ENCODE assay signal across 11 cellular contexts in genomic region chr19:43782689-43783231, GRCh38. TPM values are rescaled to one million over a fixed set of nuclear protein-coding genes. Genes with fewer than 3 reads are reported as not detected.
DNase-seq lines count a peak whose midpoint lies in the region; ATAC-seq, FAIRE-seq and TF ChIP-seq lines count a peak whose summit lies in the region.
"Had no signal": no experiment of that assay in that cellular context is flagged by ENCODE, and none has a peak within 500 bp of the region (broad histone marks: within the 10 kb centered on the region; RNA-seq: fewer than 3 reads in every experiment).

No MANE protein-coding gene starts in this region.

- in situ Hi-C loops in brain microvascular endothelial cell (cut with HindIII; ENCODE audit: low pct_ligation_motif_present, low sequenced_read_pairs) = no loop called here

- peak overlapping the region; percentile 59 for H3K4me2 ChIP-seq in keratinocyte (ENCODE audit: control insufficient read depth, extremely low read depth, insufficient read depth, low read depth, low read length)

- no peaks in the 10 kb centered on the region for H3K9me3 Mint-ChIP-seq in CD8-positive, alpha-beta memory T cell
- H3K9me3 Mint-ChIP-seq in activated B cell treated with CpG ODN at 0.5 μM for 24 hours = no peaks in the 10 kb centered on the region
- H3K9me3 Mint-ChIP-seq: endodermal cell had no signal

- H3K27ac Mint-ChIP-seq in CD8-positive, alpha-beta memory T cell = peak overlapping the region in 7 of 8 donors; percentile 19 to 94 (median 72)
- peak overlapping the region; percentile 94 for H3K27ac Mint-ChIP-seq in activated B cell treated with CpG ODN at 0.5 μM for 24 hours
- H3K27ac Mint-ChIP-seq: endodermal cell had no signal

- intact Hi-C loops in activated B cell treated with CpG ODN at 0.5 μM for 24 hours (cut with micrococcal nuclease) = loop anchor here (5.0 to 10.0 kb wide), 4 partner anchors 188 to 338 kb away; partner anchors contain the start of genes IRGQ, ZNF575 and ZNF576

- H3K9me1 ChIP-seq in keratinocyte (ENCODE audit: control insufficient read depth, extremely low read depth, insufficient read depth, low read length) = no peaks in the 10 kb centered on the region

- peaks cover 0 to 3% of the 10 kb centered on the region in 2 donors for H3K27me3 Mint-ChIP-seq in CD8-positive, alpha-beta memory T cell
- no peaks in the 10 kb centered on the region for H3K27me3 Mint-ChIP-seq in activated B cell treated with CpG ODN at 0.5 μM for 24 hours

- H4K20me1 ChIP-seq in keratinocyte (ENCODE audit: control insufficient read depth, extremely low read depth, insufficient read depth, low read length) = no peaks in the 10 kb centered on the region

- dilution Hi-C loops in keratinocyte (cut with MboI; ENCODE audit: extremely low pct_ligation_motif_present, low sequenced_read_pairs) = no loop called here

- H3K9ac ChIP-seq in keratinocyte (ENCODE audit: control insufficient read depth, extremely low read depth, insufficient read depth, low read length) = peak overlapping the region; percentile 54

- H3K4me3 ChIP-seq in CD8-positive, alpha-beta memory T cell (ENCODE audit: low read length) = no peak overlapping the region
- H3K4me3 ChIP-seq in HEK293 (ENCODE audit: low read depth, low read length) (no peak overlapping the region), keratinocyte (ENCODE audit: control insufficient read depth in 2 of 3, extremely low read depth in 1 of 3, insufficient read depth in 2 of 3, low read depth in 1 of 3, low read length in 3 of 3) (peak overlapping the region in 1 of 3 experiments; percentile 23), MG63 (no peak overlapping the region), brain microvascular endothelial cell (ENCODE audit: low read depth, low read length) (no peak overlapping the region)

- POLR2A ChIA-PET in CD8-positive, alpha-beta memory T cell (lab: Charles Lee) = no interaction called here
- POLR2A ChIA-PET in HEK293 (lab: Yijun Ruan, JAX) (no interaction called here), activated B cell treated with CpG ODN at 0.5 μM for 24 hours (lab: Charles Lee) (interaction anchor here (0.6 to 12.2 kb wide), 2 partner anchors 23 to 38 kb away, joined by 6 to 661 read pairs; partner anchors contain the start of gene SMG9)

- peaks cover 3% of the 10 kb centered on the region for H3K79me2 ChIP-seq in keratinocyte (ENCODE audit: control insufficient read depth, insufficient read depth, low read length)

- CTCF ChIA-PET in CD8-positive, alpha-beta memory T cell (lab: Charles Lee) = interaction anchor here (1.0 to 3.2 kb wide), 3 partner anchors 18 to 114 kb away, joined by 3 to 12 read pairs (median 5); no protein-coding TSS in a partner anchor
- CTCF ChIA-PET in HEK293 (lab: Yijun Ruan, JAX) = interaction anchor here (0.7 to 15.3 kb wide), 2 partner anchors 16 to 309 kb away, joined by 6 to 213 read pairs; no protein-coding TSS in a partner anchor
- CTCF ChIA-PET in activated B cell treated with CpG ODN at 0.5 μM for 24 hours (lab: Charles Lee) = interaction anchor here (1.0 to 8.6 kb wide), 2 partner anchors 15 to 37 kb away, joined by 4 to 113 read pairs; no protein-coding TSS in a partner anchor

- peak; percentile 41 for ATAC-seq in activated B cell treated with CpG ODN at 0.5 μM for 24 hours (ENCODE audit: low read depth)

- peaks cover 57 to 69% (median 66%) of the 10 kb centered on the region in 3 donors for H3K4me1 Mint-ChIP-seq in CD8-positive, alpha-beta memory T cell
- H3K4me1 Mint-ChIP-seq in activated B cell treated with CpG ODN at 0.5 μM for 24 hours = peaks cover 64% of the 10 kb centered on the region

- TF ChIP-seq CTCF in HEK293 (tag by site-specific recombination; IDR thresholded peaks at IDR 0.05) = no peak
- no peak for TF ChIP-seq CTCF in activated B cell treated with CpG ODN at 0.5 μM for 24 hours (IDR thresholded peaks at IDR 0.05)
- TF ChIP-seq CTCF in keratinocyte (optimal IDR thresholded peaks at IDR 0.05 in 1 of 3, IDR thresholded peaks at IDR 0.05 in 1 of 3, conservative IDR thresholded peaks at IDR 0.05 in 1 of 3; ENCODE audit: extremely low read depth in 1 of 3, insufficient read depth in 2 of 3, low read length in 3 of 3) = no peak
- no peak for TF ChIP-seq CTCF in brain microvascular endothelial cell (IDR thresholded peaks at IDR 0.05; ENCODE audit: low read depth, low read length, missing control alignments)

- H2AFZ ChIP-seq in keratinocyte (ENCODE audit: control insufficient read depth, low read length) = peak overlapping the region; percentile 14

- no peaks in the 10 kb centered on the region for H3K36me3 ChIP-seq in CD8-positive, alpha-beta memory T cell (ENCODE audit: insufficient read depth, low read length)
- H3K36me3 ChIP-seq in HEK293 (ENCODE audit: control insufficient read depth in 2 of 2, insufficient read depth in 1 of 2, low read length in 2 of 2) = no peaks in the 10 kb centered on the region
- no peaks in the 10 kb centered on the region for H3K36me3 ChIP-seq in keratinocyte (ENCODE audit: control insufficient read depth in 2 of 2, extremely low read depth in 1 of 2, insufficient read depth in 2 of 2, low read length in 2 of 2)
- H3K36me3 ChIP-seq in MG63 = no peaks in the 10 kb centered on the region
- no peaks in the 10 kb centered on the region for H3K36me3 ChIP-seq in brain microvascular endothelial cell (replicated peaks)

- peak overlapping the region; percentile 23 to 93 (median 79) for H3K4me3 Mint-ChIP-seq in CD8-positive, alpha-beta memory T cell
- peak overlapping the region; percentile 88 for H3K4me3 Mint-ChIP-seq in activated B cell treated with CpG ODN at 0.5 μM for 24 hours
- H3K4me3 Mint-ChIP-seq: endodermal cell had no signal

- no peak overlapping the region for H3K27ac ChIP-seq in CD8-positive, alpha-beta memory T cell (ENCODE audit: low read depth, low read length)
- H3K27ac ChIP-seq in HEK293 (ENCODE audit: extremely low read depth, low read depth, low read length) (no peak overlapping the region), keratinocyte (ENCODE audit: control insufficient read depth, insufficient read depth, low read length) (peak overlapping the region; percentile 29), brain microvascular endothelial cell (no peak overlapping the region)

- DNase-seq in CD8-positive, alpha-beta memory T cell = peak in 3 of 5 donors; percentile 31 to 57 (median 42)
- DNase-seq in activated B cell treated with CpG ODN at 0.5 μM for 24 hours = peak; percentile 51
- peak; percentile 71 for DNase-seq in keratinocyte (ENCODE audit: low read depth, low spot score)
- no peak for DNase-seq in HCEC 1CT
- no peak for DNase-seq in NCI-H446 (lab: John Stamatoyannopoulos, UW)
- no peak for DNase-seq in MG63
- DNase-seq in brain microvascular endothelial cell = no peak
- DNase-seq: activated gamma-delta T cell treated with Interleukin-2 at 50 U/mL for 16 hours, endodermal cell had no signal

- no peaks in the 10 kb centered on the region for H3K9me3 ChIP-seq in CD8-positive, alpha-beta memory T cell (ENCODE audit: low read length)
- no peaks in the 10 kb centered on the region; the same call in 1 of the 2 replicates for H3K9me3 ChIP-seq in HEK293 (ENCODE audit: control insufficient read depth, insufficient read depth, low read depth, low read length)
- no peaks in the 10 kb centered on the region for H3K9me3 ChIP-seq in keratinocyte (ENCODE audit: control insufficient read depth, low read depth, low read length)
- H3K9me3 ChIP-seq in MG63 = no peaks in the 10 kb centered on the region

- peaks cover 53% of the 10 kb centered on the region for H3K4me1 ChIP-seq in CD8-positive, alpha-beta memory T cell (ENCODE audit: insufficient read depth, low read length)
- H3K4me1 ChIP-seq in HEK293 (ENCODE audit: control insufficient read depth, insufficient read depth, low read length) (peaks cover 1% of the 10 kb centered on the region; the same call in 1 of the 2 replicates), keratinocyte (ENCODE audit: control insufficient read depth, extremely low read depth, insufficient read depth, low read length) (peaks cover 60% of the 10 kb centered on the region)

- H3K27me3 ChIP-seq in CD8-positive, alpha-beta memory T cell (ENCODE audit: insufficient read depth, low read length, poor library complexity, severe bottlenecking) = no peaks in the 10 kb centered on the region
- H3K27me3 ChIP-seq in keratinocyte (ENCODE audit: control insufficient read depth, extremely low read depth, insufficient read depth, low read length) = no peaks in the 10 kb centered on the region
- H3K27me3 ChIP-seq in MG63 = no peaks in the 10 kb centered on the region
- H3K27me3 ChIP-seq in brain microvascular endothelial cell (replicated peaks) = no peaks in the 10 kb centered on the region

- no peaks in the 10 kb centered on the region for H3K36me3 Mint-ChIP-seq in CD8-positive, alpha-beta memory T cell
- peaks cover 20% of the 10 kb centered on the region for H3K36me3 Mint-ChIP-seq in activated B cell treated with CpG ODN at 0.5 μM for 24 hours (ENCODE audit: low read depth)

- FAIRE-seq in keratinocyte (lab: Jason Lieb, UNC) = peak; percentile 41
- FAIRE-seq: GM18507 had no signal

RNA-seq across cellular contexts. Expression of gene KCNN4, which starts 2.0 kb away (rescaled TPM):
- total RNA-seq in CD8-positive, alpha-beta memory T cell = 10 to 100 TPM; 93.8 to 97.6 TPM
- polyA plus RNA-seq in CD8-positive, alpha-beta memory T cell = 8.3 TPM
- total RNA-seq in activated B cell treated with CpG ODN at 0.5 μM for 24 hours = 137 and 154 TPM in 2 replicates
- polyA plus RNA-seq in keratinocyte = 9.8 to 15.5 TPM (median 10.5 TPM) in 3 replicates
- 2.8 TPM for polyA plus RNA-seq in keratinocyte (2011; ENCODE audit: low read depth)
- 3.3 and 4.6 TPM in 2 replicates for polyA plus RNA-seq in keratinocyte (2011; cell fraction: cytosol; rRNA removed)
- polyA plus RNA-seq in keratinocyte (2011; cell fraction: nucleus; rRNA removed) = 20.7 and 21.0 TPM in 2 replicates
- polyA plus RNA-seq in keratinocyte (2012; ENCODE audit: low replicate concordance) = 5.6 and 14.8 TPM in 2 replicates
- 7.9 to 28.6 TPM (median 10.3 TPM) in 3 replicates for polyA minus RNA-seq in keratinocyte
- 11.3 TPM for polyA minus RNA-seq in keratinocyte (2011; cell fraction: cytosol; rRNA and poly(A)+ RNA removed)
- polyA minus RNA-seq in keratinocyte (2011; cell fraction: nucleus; rRNA and poly(A)+ RNA removed) = 11.3 and 11.5 TPM in 2 replicates
- 5.0 and 6.1 TPM in 2 replicates for total RNA-seq in MG63 (2014; rRNA removed; shearing (Covaris generic); ENCODE audit: low replicate concordance)
- total RNA-seq: endodermal cell had no signal

RNA-seq across cellular contexts. Expression of gene LYPD5, which starts 19.5 kb away (rescaled TPM):
- total RNA-seq in CD8-positive, alpha-beta memory T cell = under 1 TPM; 0.68 to 0.80 TPM
- polyA plus RNA-seq in CD8-positive, alpha-beta memory T cell = not detected
- total RNA-seq in activated B cell treated with CpG ODN at 0.5 μM for 24 hours = 0.44 TPM in 1 of 2 replicates, not detected in the other
- polyA plus RNA-seq in keratinocyte = 4.0 to 8.8 TPM (median 4.2 TPM) in 3 replicates
- polyA plus RNA-seq in keratinocyte (2011; ENCODE audit: low read depth) = 46.7 TPM
- 6.1 and 7.7 TPM in 2 replicates for polyA plus RNA-seq in keratinocyte (2011; cell fraction: cytosol; rRNA removed)
- 5.4 and 7.3 TPM in 2 replicates for polyA plus RNA-seq in keratinocyte (2011; cell fraction: nucleus; rRNA removed)
- polyA plus RNA-seq in keratinocyte (2012; ENCODE audit: low replicate concordance) = 7.9 and 75.5 TPM in 2 replicates
- polyA minus RNA-seq in keratinocyte = 8.5 to 29.6 TPM (median 9.0 TPM) in 3 replicates
- polyA minus RNA-seq in keratinocyte (2011; cell fraction: cytosol; rRNA and poly(A)+ RNA removed) = 17.5 TPM
- polyA minus RNA-seq in keratinocyte (2011; cell fraction: nucleus; rRNA and poly(A)+ RNA removed) = 7.5 and 15.8 TPM in 2 replicates
- total RNA-seq in MG63 (2014; rRNA removed; shearing (Covaris generic); ENCODE audit: low replicate concordance) = not detected in 2 replicates

RNA-seq across cellular contexts. Expression of gene SMG9, which starts 28.0 kb away (rescaled TPM):
- 10 to 100 TPM; 85.8 to 91.3 TPM for total RNA-seq in CD8-positive, alpha-beta memory T cell
- polyA plus RNA-seq in CD8-positive, alpha-beta memory T cell = 11.0 TPM
- total RNA-seq in activated B cell treated with CpG ODN at 0.5 μM for 24 hours = 91.2 and 105 TPM in 2 replicates
- 12.1 to 15.6 TPM (median 14.8 TPM) in 3 replicates for polyA plus RNA-seq in keratinocyte
- 10.6 TPM for polyA plus RNA-seq in keratinocyte (2011; ENCODE audit: low read depth)
- polyA plus RNA-seq in keratinocyte (2011; cell fraction: cytosol; rRNA removed) = 7.7 and 12.0 TPM in 2 replicates
- 53.4 and 59.6 TPM in 2 replicates for polyA plus RNA-seq in keratinocyte (2011; cell fraction: nucleus; rRNA removed)
- polyA plus RNA-seq in keratinocyte (2012; ENCODE audit: low replicate concordance) = 17.9 and 24.6 TPM in 2 replicates
- 11.7 to 17.9 TPM (median 12.4 TPM) in 3 replicates for polyA minus RNA-seq in keratinocyte
- polyA minus RNA-seq in keratinocyte (2011; cell fraction: cytosol; rRNA and poly(A)+ RNA removed) = 11.9 TPM
- 12.8 and 14.0 TPM in 2 replicates for polyA minus RNA-seq in keratinocyte (2011; cell fraction: nucleus; rRNA and poly(A)+ RNA removed)
- 40.8 and 58.6 TPM in 2 replicates for total RNA-seq in MG63 (2014; rRNA removed; shearing (Covaris generic); ENCODE audit: low replicate concordance)

RNA-seq across cellular contexts. Expression of gene ZNF283, which starts 44.4 kb away (rescaled TPM):
- 1 to 10 TPM; 5.8 to 6.3 TPM for total RNA-seq in CD8-positive, alpha-beta memory T cell
- polyA plus RNA-seq in CD8-positive, alpha-beta memory T cell = 2.7 TPM
- total RNA-seq in activated B cell treated with CpG ODN at 0.5 μM for 24 hours = 10.4 and 13.0 TPM in 2 replicates
- polyA plus RNA-seq in keratinocyte = 3.5 to 7.7 TPM (median 5.7 TPM) in 3 replicates
- 3.8 TPM for polyA plus RNA-seq in keratinocyte (2011; ENCODE audit: low read depth)
- 2.1 and 2.9 TPM in 2 replicates for polyA plus RNA-seq in keratinocyte (2011; cell fraction: cytosol; rRNA removed)
- polyA plus RNA-seq in keratinocyte (2011; cell fraction: nucleus; rRNA removed) = 10.7 and 11.8 TPM in 2 replicates
- polyA plus RNA-seq in keratinocyte (2012; ENCODE audit: low replicate concordance) = 4.4 and 5.2 TPM in 2 replicates
- polyA minus RNA-seq in keratinocyte = 7.8 to 15.1 TPM (median 11.2 TPM) in 3 replicates
- polyA minus RNA-seq in keratinocyte (2011; cell fraction: cytosol; rRNA and poly(A)+ RNA removed) = 5.4 TPM
- polyA minus RNA-seq in keratinocyte (2011; cell fraction: nucleus; rRNA and poly(A)+ RNA removed) = 12.8 and 21.1 TPM in 2 replicates
- 5.4 and 9.0 TPM in 2 replicates for total RNA-seq in MG63 (2014; rRNA removed; shearing (Covaris generic); ENCODE audit: low replicate concordance)

Comparison
In these comparisons a context has a peak if more than half of its experiments do, and no peak if none do; other contexts are left out.
1. DNase-seq: peak in CD8-positive, alpha-beta memory T cell (3 of 5), activated B cell treated with CpG ODN at 0.5 μM for 24 hours (single experiment) and keratinocyte (single experiment); none in HCEC 1CT (single experiment), NCI-H446 (0 of 2), MG63 (single experiment) and brain microvascular endothelial cell (single experiment).
2. RNA of gene KCNN4, which starts 2.0 kb away (total RNA-seq): 137 to 154 TPM in activated B cell treated with CpG ODN at 0.5 μM for 24 hours and 93.8 to 97.6 TPM in CD8-positive, alpha-beta memory T cell; 5.0 to 6.1 TPM in MG63; every median in the first group is over 10 times any median in the second.